In the genomic region with DNA sequence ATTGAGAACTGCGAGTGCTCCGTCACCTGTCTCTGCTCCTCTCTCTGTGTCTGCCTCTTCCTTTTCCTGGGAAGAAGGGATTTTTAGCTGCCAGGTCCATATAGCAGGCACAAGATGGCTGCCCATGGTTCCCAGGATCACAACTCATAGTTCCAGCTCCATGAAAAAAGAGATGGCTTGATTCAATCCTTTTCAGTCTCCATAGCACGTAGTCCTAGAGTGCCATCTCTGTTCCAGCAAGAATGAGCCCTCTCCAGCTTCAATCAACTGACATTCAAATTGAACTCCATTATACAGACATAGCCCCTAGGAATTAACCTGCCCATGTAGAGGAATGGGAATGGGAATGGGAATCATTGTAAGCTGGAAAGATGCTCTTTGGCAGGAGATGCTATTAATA, we compare ENCODE assay signal across 1 cellular context.
TF ChIP-seq lines count a peak whose summit lies in the region.

No MANE protein-coding gene starts in this region.

TF ChIP-seq in HCT116, 20 proteins besides CTCF, POLR2A, EP300 and RAD21:
- TF ChIP-seq EZH2 (IDR thresholded peaks at IDR 0.05) = no peak
- TF ChIP-seq POLR2AphosphoS5 (IDR thresholded peaks at IDR 0.05; ENCODE audit: low read depth, low read length) = no peak
- no peak for TF ChIP-seq ZBTB33 (IDR thresholded peaks at IDR 0.05; ENCODE audit: extremely low read depth, insufficient replicate concordance, low read length)
- no peak for TF ChIP-seq ATF3 (IDR thresholded peaks at IDR 0.05)
- TF ChIP-seq JUND (IDR thresholded peaks at IDR 0.05) = no peak
- TF ChIP-seq YY1 (IDR thresholded peaks at IDR 0.05; ENCODE audit: extremely low read depth, insufficient replicate concordance, low read depth, low read length) = no peak
- no peak for TF ChIP-seq FOSL1 (IDR thresholded peaks at IDR 0.05; ENCODE audit: low read depth)
